Comparison of ENCODE assay signal across 1 cellular context in genomic region chr1:245798367-245798747, GRCh38.
TF ChIP-seq lines count a peak whose summit lies in the region.

No MANE protein-coding gene starts in this region.

TF ChIP-seq in HepG2, 621 proteins besides CTCF, POLR2A, EP300 and RAD21:
- TF ChIP-seq ZNF646 (CRISPR knock-in tag; IDR thresholded peaks at IDR 0.05) (peak; percentile 76), ETV5 (CRISPR knock-in tag; IDR thresholded peaks at IDR 0.05; ENCODE audit: borderline replicate concordance) (no peak)
